7 cellular contexts compared by ENCODE assay signal in genomic region chr9:85802978-85803695, GRCh38.
DNase-seq lines count a peak whose midpoint lies in the region; ATAC-seq lines count a peak whose summit lies in the region.
"Not testable (repeated sequence)": the region's sequence is repeated elsewhere in the genome, so short reads cannot be mapped to it uniquely, and the experiment has no call there.

No MANE protein-coding gene starts in this region.

- peaks cover 10 to 19% (median 14%) of the 10 kb centered on the region in 3 donors for H3K4me1 Mint-ChIP-seq in CD8-positive, alpha-beta memory T cell
- peaks cover 11% of the 10 kb centered on the region for H3K4me1 Mint-ChIP-seq in memory B cell

- not testable (repeated sequence) for H3K4me3 Mint-ChIP-seq in CD8-positive, alpha-beta memory T cell; memory B cell

- not testable (repeated sequence) for H3K4me3 ChIP-seq in CD8-positive, alpha-beta memory T cell (ENCODE audit: low read length)

- not testable (repeated sequence) for H3K27me3 Mint-ChIP-seq in CD8-positive, alpha-beta memory T cell; memory B cell

- not testable (repeated sequence) for H3K36me3 Mint-ChIP-seq in CD8-positive, alpha-beta memory T cell; memory B cell

- not testable (repeated sequence) for H3K9me3 ChIP-seq in CD8-positive, alpha-beta memory T cell (ENCODE audit: low read length)

- peak; percentile 1 to 76 (median 52) for DNase-seq in CD8-positive, alpha-beta memory T cell
- DNase-seq in NCI-H2171 treated with DMSO at 0.1 percent for 48 hours (lab: John Stamatoyannopoulos, UW) (peak; percentile 15), T-helper 22 cell (ENCODE audit: low read depth) (peak; percentile 27), activated T-helper 1 cell treated with Interleukin-2 at 50 U/mL for 16 hours (ENCODE audit: low read depth) (peak; percentile 10), memory B cell (ENCODE audit: low spot score in 2 of 2) (peak in 1 of 2 donors; percentile 14)
- peak; percentile 12 to 31 for DNase-seq in activated CD4-positive, alpha-beta T cell treated with anti-CD3 and anti-CD28 coated beads, Interleukin-2, amount 50 U/mL, for 4 hours
- peak; percentile 75 for DNase-seq in central memory CD4-positive, alpha-beta T cell

- peak; percentile 9 for ATAC-seq in memory B cell (ENCODE audit: low read depth)

- H3K27ac ChIP-seq in CD8-positive, alpha-beta memory T cell (ENCODE audit: low read depth, low read length), result not testable (repeated sequence)

- H3K27ac Mint-ChIP-seq in CD8-positive, alpha-beta memory T cell; memory B cell: not testable (repeated sequence)

- not testable (repeated sequence) for H3K9me3 Mint-ChIP-seq in CD8-positive, alpha-beta memory T cell; memory B cell

- POLR2A ChIA-PET in CD8-positive, alpha-beta memory T cell (lab: Charles Lee), result not testable (repeated sequence)

- H3K4me1 ChIP-seq in CD8-positive, alpha-beta memory T cell (ENCODE audit: insufficient read depth, low read length), result peaks cover 14% of the 10 kb centered on the region

- CTCF ChIA-PET in CD8-positive, alpha-beta memory T cell (lab: Charles Lee), result not testable (repeated sequence)

- not testable (repeated sequence) for H3K27me3 ChIP-seq in CD8-positive, alpha-beta memory T cell (ENCODE audit: insufficient read depth, low read length, poor library complexity, severe bottlenecking)

- not testable (repeated sequence) for H3K36me3 ChIP-seq in CD8-positive, alpha-beta memory T cell (ENCODE audit: insufficient read depth, low read length)
